Comparison of ENCODE assay signal across 21 cellular contexts in the genomic region with DNA sequence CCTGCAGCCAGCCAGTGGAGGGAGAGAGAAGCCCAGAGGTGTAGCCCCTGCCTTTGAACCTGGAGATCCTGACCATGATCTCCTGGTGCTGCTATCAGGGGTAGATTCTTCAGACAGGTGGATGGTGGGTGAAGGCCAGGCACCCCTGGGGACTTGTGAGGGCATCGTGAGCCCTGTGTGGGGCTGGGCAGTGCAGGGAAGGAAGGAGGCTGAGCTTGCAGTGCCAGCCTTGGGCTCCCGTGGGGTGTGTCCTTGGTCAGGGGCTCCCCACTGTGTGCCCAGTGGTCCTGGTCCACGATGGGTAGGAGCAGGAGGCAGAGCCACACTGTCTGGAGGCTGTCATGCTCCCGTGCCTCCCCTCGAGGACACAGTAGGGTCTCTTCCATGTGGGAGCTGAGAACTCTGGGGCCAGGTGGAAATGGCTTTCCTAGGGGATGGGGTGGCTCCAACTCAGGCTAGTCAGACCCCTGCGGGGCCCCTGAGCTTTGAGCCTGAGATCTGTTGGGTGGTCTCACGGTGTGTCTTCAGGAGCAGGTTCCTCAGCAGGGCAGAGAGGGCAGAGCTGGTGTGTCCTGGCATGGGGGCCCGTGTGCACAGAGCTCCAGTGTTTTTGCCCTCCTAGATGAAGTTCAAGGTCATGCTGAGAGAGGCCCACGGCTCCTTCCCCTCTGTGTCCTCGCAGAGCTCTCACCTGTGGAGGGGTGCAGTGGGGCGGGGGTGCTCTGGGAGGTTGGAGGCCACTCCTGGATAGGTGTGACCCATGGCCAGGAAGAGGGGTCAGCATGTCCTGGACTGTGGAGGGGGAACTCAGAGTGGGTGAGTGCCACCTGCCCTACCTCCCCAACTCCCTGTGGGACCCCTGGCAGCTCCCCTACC. TPM values are rescaled to one million over a fixed set of nuclear protein-coding genes. Genes with fewer than 3 reads are reported as not detected.
A peak's percentile ranks its signal among the peaks of the same experiment; 100 is the strongest.
DNase-seq lines count a peak whose midpoint lies in the region; ATAC-seq and TF ChIP-seq lines count a peak whose summit lies in the region.
"Had no signal": no experiment of that assay in that cellular context is flagged by ENCODE, and none has a peak within 500 bp of the region (broad histone marks: within the 10 kb centered on the region; RNA-seq: fewer than 3 reads in every experiment).

No MANE protein-coding gene starts in this region.

- intact Hi-C loops in heart left ventricle (cut with DNase I): no loop called here
- intact Hi-C loops in right lobe of liver (cut with DNase I): no loop called here
- intact Hi-C loops in aorta (cut with DNase I): no loop called here

- no peak overlapping the region for H3K4ac ChIP-seq in H9 (ENCODE audit: low read depth, low read length)

- no peak overlapping the region for H2BK20ac ChIP-seq in H9 (ENCODE audit: low read depth, low read length, poor library complexity, severe bottlenecking)

- H2AK5ac ChIP-seq in H9 (ENCODE audit: insufficient read length, low read length): no peak overlapping the region

- H3K4me2 ChIP-seq in H9 (ENCODE audit: insufficient read depth, insufficient read length, low read length): no peak overlapping the region

- H3K36me3 ChIP-seq in heart left ventricle (no peaks in the 10 kb centered on the region), right lobe of liver (no peaks in the 10 kb centered on the region), aorta (ENCODE audit: control insufficient read depth in 1 of 2, insufficient read depth in 2 of 2, low read length in 1 of 2) (no peaks in the 10 kb centered on the region), MG63 (no peaks in the 10 kb centered on the region)

- DNase-seq in H9 (no peak), heart left ventricle (peak in 3 of 5 donors; percentile 9 to 48 (median 13)), right lobe of liver (peak in 2 of 3 donors; percentile 11 to 37), aorta (peak; percentile 32 to 52), osteocyte (ENCODE audit: extremely low spot score, unreplicated experiment) (no peak), mucosa of gallbladder (ENCODE audit: low spot score) (no peak), MG63 (no peak)
- DNase-seq: BE2C; Caco-2; CD4-positive, alpha-beta memory T cell; DMS 273 treated with DMSO at 0.1 percent for 48 hours; DMS79 treated with DMSO at 0.1 percent for 48 hours; H7; KBM-7; NCI-H1092 treated with DMSO at 0.1 percent for 48 hours; NCI-H1436 treated with DMSO at 0.1 percent for 48 hours; NCI-H1930; NCI-H345; NCI-H524; NCI-H82 had no signal

- no peak overlapping the region for H3K23ac ChIP-seq in H9 (ENCODE audit: insufficient read length, low read depth, low read length)

- H3K23me2 ChIP-seq in H9 (ENCODE audit: insufficient read length, low read depth, low read length, poor library complexity, severe bottlenecking): no peaks in the 10 kb centered on the region

- H3K27me3 Mint-ChIP-seq in H9 (ENCODE audit: low read depth) (peaks cover 17% of the 10 kb centered on the region), osteocyte (ENCODE audit: unreplicated experiment) (no peaks in the 10 kb centered on the region)

- H2BK15ac ChIP-seq in H9 (ENCODE audit: low read depth, low read length): no peak overlapping the region

- no peak for ATAC-seq in heart left ventricle
- no peak for ATAC-seq in right lobe of liver
- no peak for ATAC-seq in aorta (ENCODE audit: low FRiP score)
- ATAC-seq: Panc1 had no signal

- H2BK5ac ChIP-seq in H9 (ENCODE audit: insufficient read length, low read length): no peak overlapping the region

- H3K36me3 Mint-ChIP-seq in H9 (ENCODE audit: insufficient read depth in 1 of 3, low read depth in 3 of 3) (peaks cover 6 to 12% (median 8%) of the 10 kb centered on the region in 3 experiments; a peak in 6 of 7 replicates), osteocyte (ENCODE audit: unreplicated experiment) (no peaks in the 10 kb centered on the region)
- H3K36me3 Mint-ChIP-seq: CD4-positive, alpha-beta memory T cell had no signal

- H3K9me3 Mint-ChIP-seq in H9: peaks cover 10 to 20% of the 10 kb centered on the region in 2 experiments
- peaks cover 9% of the 10 kb centered on the region for H3K9me3 Mint-ChIP-seq in osteocyte (ENCODE audit: unreplicated experiment)

- H3K4me1 ChIP-seq in H9 (ENCODE audit: insufficient read depth, low read length) (no peaks in the 10 kb centered on the region), heart left ventricle (no peaks in the 10 kb centered on the region), right lobe of liver (no peaks in the 10 kb centered on the region), aorta (ENCODE audit: control insufficient read depth in 1 of 2, insufficient read depth in 2 of 2, low read length in 2 of 2) (no peaks in the 10 kb centered on the region)
- H3K4me1 ChIP-seq: BE2C, Caco-2 had no signal

- WGBS in H9 (ENCODE audit: extremely low coverage, insufficient read length, low lambda C conversion rate): no CpG with 5 or more reads among the region's 11 CpGs
- 83 to 87% (median 83%) methylated on average over 3 to 11 of the region's 11 CpGs for WGBS in heart left ventricle, 4 donors
- no CpG with 5 or more reads among the region's 11 CpGs for WGBS in right lobe of liver (ENCODE audit: insufficient coverage, low coverage, low lambda C conversion rate, missing lambda C conversion rate)
- WGBS in aorta, 2 donors: 84% methylated on average over 11 of the region's 11 CpGs

- H3K79me2 ChIP-seq in H9 (ENCODE audit: insufficient read depth, low read length): no peaks in the 10 kb centered on the region

- no peak for TF ChIP-seq POLR2A in heart left ventricle (IDR thresholded peaks at IDR 0.05)
- TF ChIP-seq POLR2A in right lobe of liver (IDR thresholded peaks at IDR 0.05): no peak

- H3K27ac ChIP-seq in H9 (ENCODE audit: insufficient read length, low read depth, low read length) (no peak overlapping the region), heart left ventricle (no peak overlapping the region), right lobe of liver (no peak overlapping the region), aorta (ENCODE audit: low read depth in 1 of 2, low read length in 2 of 2) (no peak overlapping the region)

- H3K27me3 ChIP-seq in H9 (ENCODE audit: insufficient read depth, low read length): no peaks in the 10 kb centered on the region
- H3K27me3 ChIP-seq in heart left ventricle: peaks cover 0 to 21% (median 0%) of the 10 kb centered on the region in 9 donors
- H3K27me3 ChIP-seq in right lobe of liver: no peaks in the 10 kb centered on the region
- no peaks in the 10 kb centered on the region for H3K27me3 ChIP-seq in aorta (ENCODE audit: control insufficient read depth in 1 of 2, insufficient read depth in 2 of 2, low read length in 1 of 2)
- no peaks in the 10 kb centered on the region for H3K27me3 ChIP-seq in MG63
- H3K27me3 ChIP-seq: BE2C had no signal

- H3K9me3 ChIP-seq in H9 (ENCODE audit: control insufficient read depth, low read depth, low read length): no peaks in the 10 kb centered on the region
- H3K9me3 ChIP-seq in heart left ventricle: no peaks in the 10 kb centered on the region
- no peaks in the 10 kb centered on the region for H3K9me3 ChIP-seq in right lobe of liver
- no peaks in the 10 kb centered on the region for H3K9me3 ChIP-seq in aorta (ENCODE audit: control insufficient read depth, low read length)
- no peaks in the 10 kb centered on the region for H3K9me3 ChIP-seq in MG63
- H3K9me3 ChIP-seq: BE2C, Caco-2 had no signal

- H3K4me3 ChIP-seq in heart left ventricle (no peak overlapping the region), right lobe of liver (no peak overlapping the region), aorta (ENCODE audit: low read length in 2 of 2) (no peak overlapping the region), MG63 (no peak overlapping the region)

- no peaks in the 10 kb centered on the region for H4K20me1 ChIP-seq in H9 (ENCODE audit: control insufficient read depth, insufficient read depth, insufficient read length)

- no peak overlapping the region for H2BK120ac ChIP-seq in H9 (ENCODE audit: low read depth, low read length, poor library complexity, severe bottlenecking)

- peak overlapping the region; percentile 32 for H3K18ac ChIP-seq in H9 (ENCODE audit: insufficient read length, low read depth, low read length)

- no peak overlapping the region for H2BK12ac ChIP-seq in H9 (ENCODE audit: insufficient read length, low read depth, low read length)

- H3K79me1 ChIP-seq in H9 (ENCODE audit: insufficient read depth, low read depth, low read length, poor library complexity, severe bottlenecking): no peaks in the 10 kb centered on the region

- no peak overlapping the region for H3K9ac ChIP-seq in H9 (ENCODE audit: extremely low read depth, insufficient read length, low read length)

- no peak overlapping the region for H3T11ph ChIP-seq in H9 (ENCODE audit: low read length)

- H3K4me3 Mint-ChIP-seq in H9 (no peak overlapping the region), osteocyte (ENCODE audit: unreplicated experiment) (no peak overlapping the region)
- H3K4me3 Mint-ChIP-seq: CD4-positive, alpha-beta memory T cell had no signal

- no peak overlapping the region for H4K5ac ChIP-seq in H9 (ENCODE audit: insufficient read length, low read depth, low read length)

- H3K4me1 Mint-ChIP-seq in H9: no peaks in the 10 kb centered on the region
- no peaks in the 10 kb centered on the region for H3K4me1 Mint-ChIP-seq in osteocyte (ENCODE audit: unreplicated experiment)
- H3K4me1 Mint-ChIP-seq: CD4-positive, alpha-beta memory T cell had no signal

- no peak overlapping the region for H4K8ac ChIP-seq in H9 (replicated peaks; ENCODE audit: insufficient read length, low read depth, low read length)

- H4K91ac ChIP-seq in H9 (ENCODE audit: insufficient read length, low read depth, low read length): no peak overlapping the region

- H2AFZ ChIP-seq in H9 (ENCODE audit: low read length): no peak overlapping the region

- TF ChIP-seq CTCF in H9 (conservative IDR thresholded peaks at IDR 0.05): no peak
- no peak for TF ChIP-seq CTCF in heart left ventricle (IDR thresholded peaks at IDR 0.05)
- no peak for TF ChIP-seq CTCF in right lobe of liver (IDR thresholded peaks at IDR 0.05)
- TF ChIP-seq CTCF in osteocyte (IDR thresholded peaks at IDR 0.05): no peak

- H3K27ac Mint-ChIP-seq in H9: peak overlapping the region in 1 of 3 experiments; percentile 82; a peak in 2 of 7 replicates
- H3K27ac Mint-ChIP-seq in osteocyte (ENCODE audit: unreplicated experiment): no peak overlapping the region
- H3K27ac Mint-ChIP-seq: CD4-positive, alpha-beta memory T cell had no signal

- no peak overlapping the region for H3K14ac ChIP-seq in H9 (ENCODE audit: insufficient read depth, low read length)

- no peak overlapping the region for H3K56ac ChIP-seq in H9 (ENCODE audit: insufficient read length, low read depth, low read length)

RNA-seq across cellular contexts. Expression of a gene that starts 25.0 kb away (rescaled TPM):
- not detected in 2 replicates for total RNA-seq in H9 (2021)
- not detected for total RNA-seq in heart left ventricle
- polyA plus RNA-seq in heart left ventricle: not detected
- under 1 TPM in 1 of 6 experiments, not detected in 5; 0.04 TPM for total RNA-seq in right lobe of liver
- total RNA-seq in aorta: not detected
- not detected for polyA plus RNA-seq in aorta
- not detected in 2 replicates for total RNA-seq in osteocyte
- total RNA-seq in mucosa of gallbladder: 0.09 TPM
- total RNA-seq in MG63 (2014; rRNA removed; shearing (Covaris generic); ENCODE audit: low replicate concordance): not detected in 2 replicates
- total RNA-seq: Caco-2; CD4-positive, alpha-beta memory T cell; H7 had no signal
- polyA plus RNA-seq: CD4-positive, alpha-beta memory T cell had no signal

RNA-seq across cellular contexts. Expression of a gene that starts 52.6 kb away (rescaled TPM):
- total RNA-seq in H9 (2021): 0.52 TPM in 1 of 2 replicates, not detected in the other
- total RNA-seq in heart left ventricle: 10 to 100 TPM in 4 of 9 donors, 1 to 10 TPM in 5; 3.6 to 37.7 (median 9.9) TPM
- 10 to 100 TPM in 1 of 2 donors, 1 to 10 TPM in 1; 5.6 to 36.7 TPM for polyA plus RNA-seq in heart left ventricle
- 10 to 100 TPM in 5 of 6 experiments, 1 to 10 TPM in 1; 5.7 to 43.7 (median 23.9) TPM for total RNA-seq in right lobe of liver
- 100 to 1,000 TPM in 1 of 2 donors, 10 to 100 TPM in 1; 51.2 to 246 TPM for total RNA-seq in aorta
- polyA plus RNA-seq in aorta: 100 to 1,000 TPM in 1 of 2 donors, 10 to 100 TPM in 1; 21.4 to 454 TPM
- total RNA-seq in osteocyte: not detected in 2 replicates
- total RNA-seq in mucosa of gallbladder: 132 TPM
- total RNA-seq in MG63 (2014; rRNA removed; shearing (Covaris generic); ENCODE audit: low replicate concordance): not detected in 2 replicates
- total RNA-seq: Caco-2; CD4-positive, alpha-beta memory T cell had no signal
- polyA plus RNA-seq: CD4-positive, alpha-beta memory T cell had no signal

Comparison
In these comparisons a context has a peak if more than half of its experiments do, and no peak if none do; other contexts are left out.
1. DNase-seq: peak in heart left ventricle (3 of 5), right lobe of liver (2 of 3) and aorta (2 of 2); none in H9 (single experiment), osteocyte (single experiment), mucosa of gallbladder (single experiment) and MG63 (single experiment).